In the genomic region with DNA sequence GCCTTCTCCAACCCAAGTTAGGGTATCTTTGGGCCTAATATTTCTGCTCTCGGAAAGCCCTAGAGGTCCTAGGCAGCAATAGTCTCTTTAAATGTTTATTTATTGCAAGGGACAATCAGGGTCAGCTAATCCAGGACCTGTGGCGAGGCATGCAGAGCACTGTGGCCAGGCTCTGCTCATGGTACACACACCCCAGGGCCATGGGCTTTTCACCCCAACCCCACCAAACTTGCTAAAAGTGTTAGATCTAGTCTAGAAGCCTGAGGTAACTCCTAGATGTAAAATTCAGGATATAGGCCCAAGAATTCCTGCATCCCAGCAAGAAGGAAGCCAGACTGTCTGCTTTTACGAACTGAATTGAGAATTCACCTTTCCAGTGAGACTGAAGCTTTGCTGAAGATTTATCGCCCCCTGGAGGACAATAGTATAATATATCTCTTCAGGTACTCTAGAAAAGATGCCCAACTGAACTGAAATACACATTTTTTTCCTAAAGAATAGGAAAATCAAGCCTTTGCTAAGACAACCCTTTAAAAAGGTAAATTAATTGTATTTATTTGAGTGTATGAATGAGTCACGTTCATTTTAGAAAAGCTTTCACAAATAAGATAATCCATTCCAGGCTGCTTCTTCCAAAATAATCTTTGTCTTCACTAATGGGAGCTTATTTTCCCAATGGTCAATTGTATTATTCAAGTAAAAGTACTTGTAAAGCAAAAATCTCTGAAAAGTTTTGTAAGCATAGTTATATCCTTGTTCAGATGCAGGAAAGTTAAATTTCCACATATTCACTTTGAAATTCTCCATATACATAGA, we compare ENCODE assay signal across 8 cellular contexts.
DNase-seq lines count a peak whose midpoint lies in the region; ATAC-seq, FAIRE-seq and TF ChIP-seq lines count a peak whose summit lies in the region.

No MANE protein-coding gene starts in this region.

- H3K4me1 Mint-ChIP-seq in stimulated activated effector memory CD8-positive, alpha-beta T cell treated with anti-CD3 and anti-CD28 coated beads, Interleukin-12 subunit alpha, Interleukin-12 subunit beta, amount 100 ng/mL, for 72 hours: no peaks in the 10 kb centered on the region

- DNase-seq in AG08396 (ENCODE audit: low spot score) (peak; percentile 3), NCI-H1694 treated with DMSO at 0.1 percent for 48 hours (lab: John Stamatoyannopoulos, UW) (peak; percentile 0), K562 (ENCODE audit: extremely low read depth in 1 of 4, low spot score in 3 of 4) (peak; percentile 25 to 50 (median 42)), kidney epithelial cell (ENCODE audit: low read depth) (no peak), HK-2 (ENCODE audit: unreplicated experiment) (no peak)
- DNase-seq in stimulated activated effector memory CD8-positive, alpha-beta T cell treated with anti-CD3 and anti-CD28 coated beads, Interleukin-12 subunit alpha, Interleukin-12 subunit beta, amount 100 ng/mL, for 72 hours (ENCODE audit: low spot score in 2 of 2): no peak

- WGBS in K562 (ENCODE audit: insufficient coverage, low coverage, missing lambda C conversion rate): 0% methylated on average over 5 of the region's 5 CpGs

- FAIRE-seq in K562 (lab: Jason Lieb, UNC): no peak

- peak; percentile 27 to 48 (median 48); a peak in 5 of 6 replicates for TF ChIP-seq CTCF in K562 (IDR thresholded peaks at IDR 0.05 in 2 of 3, conservative IDR thresholded peaks at IDR 0.05 in 1 of 3; ENCODE audit: insufficient read depth in 2 of 3, low read depth in 1 of 3, low read length in 3 of 3)
- TF ChIP-seq CTCF in kidney epithelial cell (IDR thresholded peaks at IDR 0.05; ENCODE audit: insufficient read depth, low read length, poor library complexity, severe bottlenecking): peak; percentile 53

- no peaks in the 10 kb centered on the region for H3K4me1 ChIP-seq in K562 (replicated peaks in 1 of 2; ENCODE audit: control insufficient read depth in 2 of 2, insufficient read depth in 2 of 2, low read length in 2 of 2)

- no peak for TF ChIP-seq POLR2A in K562 (conservative IDR thresholded peaks at IDR 0.05)

- POLR2A ChIA-PET in K562 (lab: Yijun Ruan, JAX): no interaction called here

- CTCF ChIA-PET in K562 (lab: Yijun Ruan, JAX; ENCODE audit: low intra/inter-chr PET ratio): interaction anchor here (0.7 kb wide), 1 partner anchor 1064 kb away, joined by 3 read pairs; no protein-coding TSS in a partner anchor

- H3K4me2 ChIP-seq in K562 (ENCODE audit: insufficient read depth, low read length): no peak overlapping the region

- ATAC-seq in GM18502 (IDR thresholded peaks at IDR 0.05; ENCODE audit: poor library complexity, unreplicated experiment) (peak; percentile 90), HG02852 (IDR thresholded peaks at IDR 0.05; ENCODE audit: unreplicated experiment) (peak; percentile 95), K562 (peak; percentile 63; the same call in 1 of the 3 replicates)
- no peak for ATAC-seq in stimulated activated effector memory CD8-positive, alpha-beta T cell treated with anti-CD3 and anti-CD28 coated beads, Interleukin-12 subunit alpha, Interleukin-12 subunit beta, amount 100 ng/mL, for 72 hours

- H3K9ac ChIP-seq in K562 (ENCODE audit: insufficient read depth in 1 of 2, low read depth in 2 of 2, low read length in 2 of 2): no peak overlapping the region

- intact Hi-C loops in K562 (cut with micrococcal nuclease): loop anchor here (2.0 to 5.0 kb wide), 2 partner anchors 870 to 1064 kb away; no protein-coding TSS in a partner anchor

- H3K27me3 ChIP-seq in K562 (ENCODE audit: control insufficient read depth in 2 of 2, insufficient read depth in 2 of 2, low read length in 2 of 2): no peaks in the 10 kb centered on the region
- H3K27me3 ChIP-seq in kidney epithelial cell (ENCODE audit: control insufficient read depth, insufficient read depth, low read length): no peaks in the 10 kb centered on the region

- H3K27ac ChIP-seq in K562 (ENCODE audit: extremely low read depth, low read depth, low read length): no peak overlapping the region

- peaks cover 2% of the 10 kb centered on the region; the same call in 1 of the 2 replicates for H3K9me3 ChIP-seq in K562 (replicated peaks; ENCODE audit: control insufficient read depth, insufficient read depth, low read depth, low read length)

- no peak overlapping the region for H3K4me3 ChIP-seq in K562
- H3K4me3 ChIP-seq in kidney epithelial cell (ENCODE audit: low read depth, low read length): no peak overlapping the region

- peaks cover 2% of the 10 kb centered on the region for H3K9me3 Mint-ChIP-seq in stimulated activated effector memory CD8-positive, alpha-beta T cell treated with anti-CD3 and anti-CD28 coated beads, Interleukin-12 subunit alpha, Interleukin-12 subunit beta, amount 100 ng/mL, for 72 hours

- no peak overlapping the region for H3K4me3 Mint-ChIP-seq in stimulated activated effector memory CD8-positive, alpha-beta T cell treated with anti-CD3 and anti-CD28 coated beads, Interleukin-12 subunit alpha, Interleukin-12 subunit beta, amount 100 ng/mL, for 72 hours

- no peaks in the 10 kb centered on the region for H4K20me1 ChIP-seq in K562 (replicated peaks; ENCODE audit: control insufficient read depth, insufficient read depth, low read length)

- no peaks in the 10 kb centered on the region for H3K79me2 ChIP-seq in K562 (ENCODE audit: control insufficient read depth, insufficient read depth, low read length)

- in situ Hi-C loops in K562 (cut with MboI): no loop called here

- no peak for TF ChIP-seq EP300 in K562 (IDR thresholded peaks at IDR 0.05; ENCODE audit: low read length)

- TF ChIP-seq RAD21 in K562 (CRISPR knock-in tag; conservative IDR thresholded peaks at IDR 0.05 in 1 of 2, IDR thresholded peaks at IDR 0.05 in 1 of 2): peak; percentile 57 to 70

- no peak overlapping the region for H2AFZ ChIP-seq in K562 (ENCODE audit: low read depth, low read length)

- no peak overlapping the region for H3K27ac Mint-ChIP-seq in stimulated activated effector memory CD8-positive, alpha-beta T cell treated with anti-CD3 and anti-CD28 coated beads, Interleukin-12 subunit alpha, Interleukin-12 subunit beta, amount 100 ng/mL, for 72 hours

- BruUV-seq in K562 (replicated peaks; lab: Mats Ljungman, UMichigan): no TSS peak

- H3K9me1 ChIP-seq in K562 (ENCODE audit: control insufficient read depth, insufficient read depth, low read length): no peaks in the 10 kb centered on the region

- no peaks in the 10 kb centered on the region for H3K36me3 Mint-ChIP-seq in stimulated activated effector memory CD8-positive, alpha-beta T cell treated with anti-CD3 and anti-CD28 coated beads, Interleukin-12 subunit alpha, Interleukin-12 subunit beta, amount 100 ng/mL, for 72 hours

- no peaks in the 10 kb centered on the region for H3K36me3 ChIP-seq in K562 (ENCODE audit: control insufficient read depth, insufficient read depth, low read length)
- no peaks in the 10 kb centered on the region for H3K36me3 ChIP-seq in kidney epithelial cell (ENCODE audit: control insufficient read depth, insufficient read depth, low read length)

TF ChIP-seq in K562, 482 proteins besides CTCF, POLR2A, EP300 and RAD21:
- 0 out of 2 replicates have a peak, but pooled peaks have one; percentile 23 for TF ChIP-seq DEAF1 (CRISPR knock-in tag; IDR thresholded peaks at IDR 0.05)
- TF ChIP-seq FOXJ2 (tag; IDR thresholded peaks at IDR 0.05): no peak
- TF ChIP-seq ZNF311 (CRISPR knock-in tag; IDR thresholded peaks at IDR 0.05): no peak
- TF ChIP-seq SMC3 (conservative IDR thresholded peaks at IDR 0.05; ENCODE audit: insufficient read depth, low read depth, low read length): peak; percentile 35; the same call in 1 of the 2 replicates
- no peak for TF ChIP-seq LCOR (CRISPR knock-in tag; IDR thresholded peaks at IDR 0.05)

Comparison
In these comparisons a context has a peak if more than half of its experiments do, and no peak if none do; other contexts are left out.
1. DNase-seq: peak in AG08396 (single experiment), NCI-H1694 treated with DMSO at 0.1 percent for 48 hours (single experiment) and K562 (4 of 4); none in kidney epithelial cell (single experiment), stimulated activated effector memory CD8-positive, alpha-beta T cell treated with anti-CD3 and anti-CD28 coated beads, Interleukin-12 subunit alpha, Interleukin-12 subunit beta, amount 100 ng/mL, for 72 hours (0 of 2) and HK-2 (single experiment).